In the genomic region with DNA sequence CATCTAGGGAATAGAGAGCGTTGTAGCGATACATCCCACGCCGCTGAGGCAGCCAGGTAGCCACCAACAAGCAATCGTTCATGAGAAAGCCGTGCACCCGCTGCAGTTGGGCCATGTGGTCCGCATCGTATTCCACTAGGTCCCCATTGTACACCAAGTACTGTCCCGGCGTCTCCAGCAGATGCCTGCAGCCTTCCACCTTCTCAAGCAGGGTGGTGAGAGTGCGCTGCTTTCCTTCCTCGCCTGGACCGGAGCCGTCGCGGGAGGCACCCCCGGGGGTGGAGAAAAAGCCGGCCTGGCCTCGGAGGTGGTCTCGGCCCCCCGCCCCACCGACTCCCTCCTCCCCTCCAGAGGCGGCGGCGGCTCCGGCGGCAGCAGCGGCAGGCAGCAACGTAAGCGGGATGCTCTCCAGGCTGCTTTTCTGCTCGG, we compare ENCODE assay signal across 8 cellular contexts. TPM values are rescaled to one million over a fixed set of nuclear protein-coding genes. Genes with fewer than 3 reads are reported as not detected.
DNase-seq lines count a peak whose midpoint lies in the region; ATAC-seq and TF ChIP-seq lines count a peak whose summit lies in the region.

No MANE protein-coding gene starts in this region.

- peaks cover 4% of the 10 kb centered on the region for H3K27me3 Mint-ChIP-seq in WTC11 (ENCODE audit: low read depth)

- H3K4me3 Mint-ChIP-seq in WTC11, result peak overlapping the region; percentile 98

- POLR2A ChIA-PET in WTC11 (lab: Charles Lee), result interaction anchor here (1.5 kb wide), 1 partner anchor 194 kb away, joined by 6 read pairs; no protein-coding TSS in a partner anchor

- H3K4me1 Mint-ChIP-seq in WTC11, result peaks cover 40% of the 10 kb centered on the region

- H3K4me1 ChIP-seq in heart right ventricle, result peaks cover 18 to 69% (median 60%) of the 10 kb centered on the region in 9 donors

- H3K4me3 ChIP-seq in heart right ventricle (peak overlapping the region; percentile 74 to 95 (median 82)), retinal pigment epithelial cell (ENCODE audit: low read length) (peak overlapping the region; percentile 98)

- H3K9me3 ChIP-seq in heart right ventricle, result no peaks in the 10 kb centered on the region

- ATAC-seq in GM18909 (IDR thresholded peaks at IDR 0.05; ENCODE audit: poor library complexity, unreplicated experiment) (peak; percentile 10), HG02981 (IDR thresholded peaks at IDR 0.05; ENCODE audit: unreplicated experiment) (peak; percentile 8), WTC11 (no peak), heart right ventricle (peak in 6 of 8 donors; percentile 2 to 62 (median 23))

- 0 to 1% methylated on average over 32 of the region's 32 CpGs for WGBS in heart right ventricle, 2 donors

- TF ChIP-seq CTCF in WTC11 (IDR thresholded peaks at IDR 0.05), result no peak
- TF ChIP-seq CTCF in heart right ventricle (IDR thresholded peaks at IDR 0.05), result no peak
- no peak for TF ChIP-seq CTCF in retinal pigment epithelial cell (conservative IDR thresholded peaks at IDR 0.05; ENCODE audit: low read depth, low read length)

- H3K9me3 Mint-ChIP-seq in WTC11, result peaks cover 3% of the 10 kb centered on the region; the same call in 1 of the 2 replicates

- peaks cover 22% of the 10 kb centered on the region for H3K36me3 Mint-ChIP-seq in WTC11

- CTCF ChIA-PET in WTC11 (lab: Charles Lee), result interaction anchor here (0.6 to 2.2 kb wide), 6 partner anchors 12 to 419 kb away, joined by 3 to 10 read pairs (median 3); no protein-coding TSS in a partner anchor

- peaks cover 0 to 55% (median 5%) of the 10 kb centered on the region in 9 donors for H3K36me3 ChIP-seq in heart right ventricle

- peak overlapping the region; percentile 85 to 98 (median 92) for H3K27ac ChIP-seq in heart right ventricle

- no peaks in the 10 kb centered on the region for H3K27me3 ChIP-seq in heart right ventricle

- intact Hi-C loops in heart right ventricle (cut with DNase I), result loop anchor here in 5 of 10 donors (5.0 to 10.0 kb wide), 3 partner anchors 60 to 95 kb away; a partner anchor contains a TSS

- peak overlapping the region; percentile 98 for H3K27ac Mint-ChIP-seq in WTC11

- no peak for DNase-seq in WTC11 (ENCODE audit: low spot score)
- DNase-seq in heart right ventricle, result peak; percentile 34 to 35
- no peak for DNase-seq in retinal pigment epithelial cell (ENCODE audit: low read depth)
- no peak for DNase-seq in stimulated activated CD4-positive, alpha-beta T cell treated with anti-CD3 and anti-CD28 coated beads, Interleukin-4, amount 100 ng/mL, for 24 hours
- DNase-seq in effector CD8-positive, alpha-beta T cell (lab: John Stamatoyannopoulos, UW), result no peak
- DNase-seq in HuH-7 (ENCODE audit: low spot score), result no peak

TF ChIP-seq in WTC11, 78 proteins besides CTCF, POLR2A, EP300 and RAD21:
- no peak for TF ChIP-seq NR1H2 (CRISPR knock-in tag; IDR thresholded peaks at IDR 0.05)
- TF ChIP-seq, protein P1, sequence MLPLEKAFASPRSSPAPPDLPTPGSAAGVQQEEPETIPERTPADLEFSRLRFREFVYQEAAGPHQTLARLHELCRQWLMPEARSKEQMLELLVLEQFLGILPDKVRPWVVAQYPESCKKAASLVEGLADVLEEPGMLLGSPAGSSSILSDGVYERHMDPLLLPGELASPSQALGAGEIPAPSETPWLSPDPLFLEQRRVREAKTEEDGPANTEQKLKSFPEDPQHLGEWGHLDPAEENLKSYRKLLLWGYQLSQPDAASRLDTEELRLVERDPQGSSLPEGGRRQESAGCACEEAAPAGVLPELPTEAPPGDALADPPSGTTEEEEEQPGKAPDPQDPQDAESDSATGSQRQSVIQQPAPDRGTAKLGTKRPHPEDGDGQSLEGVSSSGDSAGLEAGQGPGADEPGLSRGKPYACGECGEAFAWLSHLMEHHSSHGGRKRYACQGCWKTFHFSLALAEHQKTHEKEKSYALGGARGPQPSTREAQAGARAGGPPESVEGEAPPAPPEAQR (CRISPR knock-in tag; IDR thresholded peaks at IDR 0.05), result no peak
- TF ChIP-seq, protein P2, sequence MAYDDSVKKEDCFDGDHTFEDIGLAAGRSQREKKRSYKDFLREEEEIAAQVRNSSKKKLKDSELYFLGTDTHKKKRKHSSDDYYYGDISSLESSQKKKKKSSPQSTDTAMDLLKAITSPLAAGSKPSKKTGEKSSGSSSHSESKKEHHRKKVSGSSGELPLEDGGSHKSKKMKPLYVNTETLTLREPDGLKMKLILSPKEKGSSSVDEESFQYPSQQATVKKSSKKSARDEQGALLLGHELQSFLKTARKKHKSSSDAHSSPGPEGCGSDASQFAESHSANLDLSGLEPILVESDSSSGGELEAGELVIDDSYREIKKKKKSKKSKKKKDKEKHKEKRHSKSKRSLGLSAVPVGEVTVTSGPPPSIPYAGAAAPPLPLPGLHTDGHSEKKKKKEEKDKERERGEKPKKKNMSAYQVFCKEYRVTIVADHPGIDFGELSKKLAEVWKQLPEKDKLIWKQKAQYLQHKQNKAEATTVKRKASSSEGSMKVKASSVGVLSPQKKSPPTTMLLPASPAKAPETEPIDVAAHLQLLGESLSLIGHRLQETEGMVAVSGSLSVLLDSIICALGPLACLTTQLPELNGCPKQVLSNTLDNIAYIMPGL (CRISPR knock-in tag; IDR thresholded peaks at IDR 0.05), result peak; percentile 25; the same call in 1 of the 2 replicates
- TF ChIP-seq TEAD1 (CRISPR knock-in tag; IDR thresholded peaks at IDR 0.05), result 0 out of 2 replicates have a peak, but pooled peaks have one; percentile 12

RNA-seq across cellular contexts. Expression of a gene that starts 0.6 kb away (rescaled TPM):
- total RNA-seq in WTC11 (2021) (9.1 to 11.3 TPM (median 10.2 TPM) in 3 replicates), heart right ventricle (10 to 100 TPM; 10.3 to 16.7 (median 12.8) TPM)
- 1 to 10 TPM; 3.5 to 4.3 TPM for polyA plus RNA-seq in heart right ventricle

RNA-seq across cellular contexts. Expression of a gene that starts 1.0 kb away (rescaled TPM):
- total RNA-seq in WTC11 (2021), result 12.6 to 14.6 TPM (median 12.7 TPM) in 3 replicates
- 10 to 100 TPM in 1 of 10 donors, 1 to 10 TPM in 9; 6.4 to 11.0 (median 7.6) TPM for total RNA-seq in heart right ventricle
- polyA plus RNA-seq in heart right ventricle, result 1 to 10 TPM; 4.1 to 4.2 TPM

Comparison
In these comparisons a context has a peak if more than half of its experiments do, and no peak if none do; other contexts are left out.
1. DNase-seq: peak in heart right ventricle (2 of 2); none in WTC11 (single experiment), retinal pigment epithelial cell (single experiment), stimulated activated CD4-positive, alpha-beta T cell treated with anti-CD3 and anti-CD28 coated beads, Interleukin-4, amount 100 ng/mL, for 24 hours (single experiment), effector CD8-positive, alpha-beta T cell (single experiment) and HuH-7 (single experiment).